16 cellular contexts compared by ENCODE assay signal in the genomic region with DNA sequence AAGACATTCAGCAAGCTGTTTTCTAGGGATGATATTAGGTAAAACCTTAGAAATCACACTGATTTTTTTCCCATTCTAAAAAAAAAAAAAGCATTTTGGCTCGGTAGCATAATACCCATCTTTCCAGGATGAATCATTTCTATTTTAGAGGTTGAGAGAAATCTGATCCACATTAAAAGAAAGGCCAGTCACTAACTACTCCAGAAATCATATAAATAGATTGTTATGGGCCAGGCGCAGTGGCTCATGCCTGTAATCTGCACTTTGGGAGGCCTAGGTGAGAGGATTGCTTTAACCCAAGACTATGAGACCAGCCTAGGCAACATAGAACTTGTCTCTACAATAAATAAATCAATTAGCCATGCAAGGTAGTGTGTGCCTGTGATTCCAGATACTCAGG.
DNase-seq lines count a peak whose midpoint lies in the region; TF ChIP-seq lines count a peak whose summit lies in the region.
"Had no signal": no experiment of that assay in that cellular context is flagged by ENCODE, and none has a peak within 500 bp of the region (broad histone marks: within the 10 kb centered on the region; RNA-seq: fewer than 3 reads in every experiment).

No MANE protein-coding gene starts in this region.

- H3K4me2 ChIP-seq in fibroblast of lung (ENCODE audit: extremely low read depth, insufficient read depth, low read length), result peak overlapping the region; percentile 11

- no peak for TF ChIP-seq CTCF in fibroblast of lung (conservative IDR thresholded peaks at IDR 0.05 in 1 of 2, IDR thresholded peaks at IDR 0.05 in 1 of 2; ENCODE audit: low read depth in 1 of 2, low read length in 2 of 2)
- TF ChIP-seq CTCF in nephron (IDR thresholded peaks at IDR 0.05; ENCODE audit: unreplicated experiment in 3 of 3), result no peak

- no peak overlapping the region for H3K9ac ChIP-seq in fibroblast of lung (ENCODE audit: insufficient read depth, low read length)

- H3K79me2 ChIP-seq in fibroblast of lung (ENCODE audit: control insufficient read depth, insufficient read depth, low read length), result no peaks in the 10 kb centered on the region

- no peaks in the 10 kb centered on the region for H3K27me3 ChIP-seq in fibroblast of lung (ENCODE audit: control insufficient read depth, insufficient read depth, low read length)
- H3K27me3 ChIP-seq: ovary had no signal

- DNase-seq in AG20443 (ENCODE audit: low spot score), result peak; percentile 48
- peak; percentile 19 for DNase-seq in NCI-H69 (lab: John Stamatoyannopoulos, UW)
- DNase-seq in fibroblast of lung (ENCODE audit: low read depth in 2 of 2), result peak; percentile 67 to 85
- DNase-seq in activated CD4-positive, CD25-positive, alpha-beta regulatory T cell treated with anti-CD3 and anti-CD28 coated beads, Interleukin-2, amount 50 U/mL, for 72 hours, result no peak
- DNase-seq in activated CD4-positive, alpha-beta T cell treated with anti-CD3 and anti-CD28 coated beads, Interleukin-2, amount 50 U/mL, for 4 hours, result no peak
- no peak for DNase-seq in activated CD4-positive, CD25-positive, alpha-beta regulatory T cell (lab: John Stamatoyannopoulos, UW)
- DNase-seq in cerebellar nuclear complex (lab: John Stamatoyannopoulos, UW), result no peak
- DNase-seq: effector CD8-positive, alpha-beta T cell; NCI-H1105; ovary; RPMI8226; T-helper 9 cell had no signal

- peak overlapping the region; percentile 40 for H3K27ac ChIP-seq in fibroblast of lung (ENCODE audit: insufficient read depth, low read length)
- H3K27ac ChIP-seq: C4-2B had no signal

- H3K27ac Mint-ChIP-seq in nephron, result peak overlapping the region in 2 of 3 experiments; percentile 72 to 78
- H3K27ac Mint-ChIP-seq: activated naive CD4-positive, alpha-beta T cell treated with anti-CD3 and anti-CD28 coated beads, Interleukin-2, amount 50 U/mL, for 72 hours; stimulated activated memory B cell treated with anti-CD40 and anti-IgM and Interleukin-4, amounts not matched to agents 10 μg/mL and 1 μg/mL and 100 μg/mL, for 72 hours had no signal

- no peak overlapping the region for H3K4me3 ChIP-seq in fibroblast of lung (replicated peaks in 1 of 4; ENCODE audit: control extremely low read depth in 1 of 4, insufficient read depth in 1 of 4, low read depth in 3 of 4, low read length in 4 of 4)
- H3K4me3 ChIP-seq: ovary had no signal

- H3K36me3 ChIP-seq in fibroblast of lung (ENCODE audit: control insufficient read depth, insufficient read depth, low read length), result no peaks in the 10 kb centered on the region
- H3K36me3 ChIP-seq: ovary had no signal

- no peaks in the 10 kb centered on the region for H3K36me3 Mint-ChIP-seq in nephron (ENCODE audit: low read depth)
- H3K36me3 Mint-ChIP-seq: activated naive CD4-positive, alpha-beta T cell treated with anti-CD3 and anti-CD28 coated beads, Interleukin-2, amount 50 U/mL, for 72 hours; stimulated activated memory B cell treated with anti-CD40 and anti-IgM and Interleukin-4, amounts not matched to agents 10 μg/mL and 1 μg/mL and 100 μg/mL, for 72 hours had no signal

- H3K9me3 Mint-ChIP-seq in nephron, result no peaks in the 10 kb centered on the region
- H3K9me3 Mint-ChIP-seq: activated naive CD4-positive, alpha-beta T cell treated with anti-CD3 and anti-CD28 coated beads, Interleukin-2, amount 50 U/mL, for 72 hours; stimulated activated memory B cell treated with anti-CD40 and anti-IgM and Interleukin-4, amounts not matched to agents 10 μg/mL and 1 μg/mL and 100 μg/mL, for 72 hours had no signal

- no peaks in the 10 kb centered on the region for H3K9me3 ChIP-seq in fibroblast of lung (ENCODE audit: control insufficient read depth, insufficient read depth, low read depth, low read length)
- H3K9me3 ChIP-seq: ovary had no signal

- H3K4me1 ChIP-seq in fibroblast of lung (ENCODE audit: control insufficient read depth, extremely low read depth, insufficient read depth, low read length), result peaks cover 2% of the 10 kb centered on the region

- peaks cover 41% of the 10 kb centered on the region for H3K4me1 Mint-ChIP-seq in nephron
- H3K4me1 Mint-ChIP-seq: stimulated activated memory B cell treated with anti-CD40 and anti-IgM and Interleukin-4, amounts not matched to agents 10 μg/mL and 1 μg/mL and 100 μg/mL, for 72 hours had no signal

- H3K27me3 Mint-ChIP-seq in nephron (ENCODE audit: low read depth), result peaks cover 5% of the 10 kb centered on the region

- H2AFZ ChIP-seq in fibroblast of lung (ENCODE audit: low read length), result no peak overlapping the region

- no peaks in the 10 kb centered on the region for H4K20me1 ChIP-seq in fibroblast of lung (ENCODE audit: control insufficient read depth, extremely low read depth, insufficient read depth, low read length)

- H3K4me3 Mint-ChIP-seq in nephron, result no peak overlapping the region
- H3K4me3 Mint-ChIP-seq: stimulated activated memory B cell treated with anti-CD40 and anti-IgM and Interleukin-4, amounts not matched to agents 10 μg/mL and 1 μg/mL and 100 μg/mL, for 72 hours had no signal

Comparison
In these comparisons a context has a peak if more than half of its experiments do, and no peak if none do; other contexts are left out.
1. DNase-seq: peak in AG20443 (single experiment), NCI-H69 (single experiment) and fibroblast of lung (2 of 2); none in activated CD4-positive, CD25-positive, alpha-beta regulatory T cell treated with anti-CD3 and anti-CD28 coated beads, Interleukin-2, amount 50 U/mL, for 72 hours (single experiment), activated CD4-positive, alpha-beta T cell treated with anti-CD3 and anti-CD28 coated beads, Interleukin-2, amount 50 U/mL, for 4 hours (0 of 2), activated CD4-positive, CD25-positive, alpha-beta regulatory T cell (0 of 4) and cerebellar nuclear complex (0 of 2).